8 cellular contexts compared by ENCODE assay signal in genomic region chr17:45311762-45312476, GRCh38. TPM values are rescaled to one million over a fixed set of nuclear protein-coding genes. Genes with fewer than 3 reads are reported as not detected.
A peak's percentile ranks its signal among the peaks of the same experiment; 100 is the strongest.
DNase-seq lines count a peak whose midpoint lies in the region; ATAC-seq and TF ChIP-seq lines count a peak whose summit lies in the region.

No MANE protein-coding gene starts in this region.

- peaks cover 70% of the 10 kb centered on the region for H3K4me1 Mint-ChIP-seq in activated T-cell treated with anti-CD3 and anti-CD28 coated beads, Interleukin-2, amount 50 U/mL, for 4 hours (ENCODE audit: low read depth)
- H3K4me1 Mint-ChIP-seq in nephron progenitor cell, result peaks cover 58% of the 10 kb centered on the region

- intact Hi-C loops in head of caudate nucleus (cut with DNase I), result no loop called here

- H3K27me3 Mint-ChIP-seq in activated T-cell treated with anti-CD3 and anti-CD28 coated beads, Interleukin-2, amount 50 U/mL, for 4 hours (ENCODE audit: low read depth), result no peaks in the 10 kb centered on the region
- H3K27me3 Mint-ChIP-seq in nephron progenitor cell (ENCODE audit: low read depth, poor library complexity), result peaks cover 4% of the 10 kb centered on the region

- ATAC-seq in activated T-cell treated with anti-CD3 and anti-CD28 coated beads, Interleukin-2, amount 50 U/mL, for 4 hours, result peak; percentile 68 to 69

- H3K4me3 Mint-ChIP-seq in activated T-cell treated with anti-CD3 and anti-CD28 coated beads, Interleukin-2, amount 50 U/mL, for 4 hours, result peak overlapping the region; percentile 93
- no peak overlapping the region for H3K4me3 Mint-ChIP-seq in nephron progenitor cell

- H3K36me3 Mint-ChIP-seq in activated T-cell treated with anti-CD3 and anti-CD28 coated beads, Interleukin-2, amount 50 U/mL, for 4 hours (ENCODE audit: insufficient read depth), result peaks cover 50% of the 10 kb centered on the region
- H3K36me3 Mint-ChIP-seq in nephron progenitor cell (ENCODE audit: low read depth), result no peaks in the 10 kb centered on the region

- TF ChIP-seq POLR2A in GM19099 (IDR thresholded peaks at IDR 0.05; ENCODE audit: extremely low read depth, insufficient read length, low read depth), result peak; percentile 48

- peak; percentile 58 for DNase-seq in NCI-H510A (lab: John Stamatoyannopoulos, UW)
- DNase-seq in activated T-cell treated with anti-CD3 and anti-CD28 coated beads, Interleukin-2, amount 50 U/mL, for 4 hours, result peak; percentile 78
- peak in 29 of 42 donors; percentile 28 to 85 (median 55) for DNase-seq in head of caudate nucleus
- DNase-seq in stimulated activated CD4-positive, alpha-beta T cell treated with anti-CD3 and anti-CD28 coated beads, Interleukin-12 subunit alpha, Interleukin-12 subunit beta, amount 100 ng/mL, for 24 hours (ENCODE audit: low read depth in 2 of 2), result peak; percentile 77 to 78
- DNase-seq in NCI-H526 (lab: John Stamatoyannopoulos, UW), result no peak
- no peak for DNase-seq in NCI-H1930 (lab: John Stamatoyannopoulos, UW)
- DNase-seq in nephron progenitor cell, result no peak

- H3K9me3 Mint-ChIP-seq in activated T-cell treated with anti-CD3 and anti-CD28 coated beads, Interleukin-2, amount 50 U/mL, for 4 hours, result no peaks in the 10 kb centered on the region
- H3K9me3 Mint-ChIP-seq in nephron progenitor cell, result no peaks in the 10 kb centered on the region

- H3K27ac Mint-ChIP-seq in nephron progenitor cell, result no peak overlapping the region

- TF ChIP-seq CTCF in nephron progenitor cell (IDR thresholded peaks at IDR 0.05), result no peak

RNA-seq across cellular contexts. Expression of gene MAP3K14, which starts 4.9 kb away (rescaled TPM):
- 10 to 100 TPM; 76.3 to 88.2 (median 85.8) TPM for total RNA-seq in activated T-cell treated with anti-CD3 and anti-CD28 coated beads, Interleukin-2, amount 50 U/mL, for 4 hours

RNA-seq across cellular contexts. Expression of gene SPATA32, which starts 50.0 kb away (rescaled TPM):
- under 1 TPM; 0.25 to 0.63 (median 0.27) TPM for total RNA-seq in activated T-cell treated with anti-CD3 and anti-CD28 coated beads, Interleukin-2, amount 50 U/mL, for 4 hours

Comparison
In these comparisons a context has a peak if more than half of its experiments do, and no peak if none do; other contexts are left out.
1. DNase-seq: peak in NCI-H510A (single experiment), activated T-cell treated with anti-CD3 and anti-CD28 coated beads, Interleukin-2, amount 50 U/mL, for 4 hours (single experiment), head of caudate nucleus (29 of 42) and stimulated activated CD4-positive, alpha-beta T cell treated with anti-CD3 and anti-CD28 coated beads, Interleukin-12 subunit alpha, Interleukin-12 subunit beta, amount 100 ng/mL, for 24 hours (2 of 2); none in NCI-H526 (0 of 2), NCI-H1930 (0 of 2) and nephron progenitor cell (single experiment).